Comparison of ENCODE assay signal across 8 cellular contexts in the genomic region with DNA sequence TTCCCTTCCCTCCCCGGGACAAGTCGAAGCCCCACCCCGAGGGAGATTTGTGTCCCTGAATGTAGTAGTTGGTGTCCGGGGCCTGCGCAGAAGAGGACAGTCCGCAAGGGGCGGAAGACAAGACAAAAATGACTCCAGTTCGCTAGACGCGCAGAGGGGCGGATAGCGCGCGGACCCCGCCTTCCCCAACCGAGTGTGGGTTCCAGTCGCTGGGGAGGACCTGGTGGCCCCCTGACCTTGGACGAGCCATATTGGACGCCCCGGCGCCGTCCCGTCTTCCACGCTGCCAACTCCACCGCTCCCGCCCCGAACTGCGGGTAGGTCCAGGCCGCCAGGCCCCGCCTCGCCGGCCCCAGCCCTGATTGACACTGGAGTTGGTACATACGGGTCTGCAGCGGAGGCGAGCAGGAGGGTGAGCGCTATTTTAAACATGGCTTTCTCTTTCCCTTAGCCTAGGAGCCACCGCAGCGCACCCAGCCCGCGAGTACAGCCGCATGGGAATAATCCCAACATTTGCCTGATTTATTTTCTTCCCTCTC. TPM values are rescaled to one million over a fixed set of nuclear protein-coding genes. Genes with fewer than 3 reads are reported as not detected.
A peak's percentile ranks its signal among the peaks of the same experiment; 100 is the strongest.
DNase-seq lines count a peak whose midpoint lies in the region; ATAC-seq, FAIRE-seq and TF ChIP-seq lines count a peak whose summit lies in the region.

No MANE protein-coding gene starts in this region.

- H3K4me3 ChIP-seq in kidney (ENCODE audit: low read length in 2 of 2), result peak overlapping the region; percentile 91 to 97

- intact Hi-C loops in kidney (cut with DNase I), result no loop called here

- peak; percentile 49 for DNase-seq in AG09319 (ENCODE audit: extremely low read depth, low read depth)
- peak; percentile 87 for DNase-seq in NCI-H2227 (lab: John Stamatoyannopoulos, UW; ENCODE audit: unreplicated experiment)
- peak; percentile 27 for DNase-seq in activated CD4-positive, CD25-positive, alpha-beta regulatory T cell treated with anti-CD3 and anti-CD28 coated beads, Interleukin-2, amount 50 U/mL, for 16 hours (ENCODE audit: low read depth, low spot score)
- peak; percentile 86 for DNase-seq in cerebellar cortex (ENCODE audit: low spot score)
- peak; percentile 95 for DNase-seq in kidney
- DNase-seq in stimulated activated CD4-positive, alpha-beta T cell treated with anti-CD3 and anti-CD28 coated beads, Interleukin-15, amount 100 ng/mL, for 1 hour (ENCODE audit: low read depth in 1 of 2, low spot score in 1 of 2), result peak; percentile 33 to 46

- peak overlapping the region; percentile 95 to 96 for H3K9ac ChIP-seq in kidney (ENCODE audit: low read length in 2 of 2)

- ATAC-seq in GM18909 (IDR thresholded peaks at IDR 0.05; ENCODE audit: poor library complexity, unreplicated experiment) (peak; percentile 74), HG03159 (IDR thresholded peaks at IDR 0.05; ENCODE audit: unreplicated experiment) (peak; percentile 75)

- peak overlapping the region; percentile 74 to 86 for H3K27ac ChIP-seq in kidney (ENCODE audit: low read depth in 2 of 2, low read length in 2 of 2)

- H3K36me3 ChIP-seq in kidney (ENCODE audit: control insufficient read depth in 1 of 2, insufficient read depth in 2 of 2, low read length in 2 of 2), result no peaks in the 10 kb centered on the region

- H3K9me3 ChIP-seq in kidney (ENCODE audit: control insufficient read depth in 1 of 2, low read length in 2 of 2), result no peaks in the 10 kb centered on the region

- no peak for FAIRE-seq in kidney (lab: Jason Lieb, UNC)

- TF ChIP-seq CTCF in AG09319 (IDR thresholded peaks at IDR 0.05; ENCODE audit: low read depth, low read length) (peak; percentile 37), kidney (IDR thresholded peaks at IDR 0.05; ENCODE audit: borderline replicate concordance, extremely low read depth, insufficient read depth) (peak; percentile 17)

- H3K4me1 ChIP-seq in kidney (ENCODE audit: control insufficient read depth in 1 of 2, insufficient read depth in 1 of 2, low read depth in 1 of 2, low read length in 2 of 2), result peaks cover 10 to 13% of the 10 kb centered on the region in 2 donors

RNA-seq across cellular contexts. Expression of gene HMGN3, which starts 0.8 kb away (rescaled TPM):
- 110 TPM for total RNA-seq in kidney
- polyA plus RNA-seq in kidney (ENCODE audit: insufficient read depth, low read depth, low replicate concordance), result 314 TPM

Comparison
In these comparisons a context has a peak if more than half of its experiments do, and no peak if none do; other contexts are left out.
1. Peak in every context shown above with its lines: DNase-seq, ATAC-seq, H3K4me3 ChIP-seq and H3K27ac ChIP-seq.
2. DNase-seq: peak in every context shown above with its lines; median percentile 95 in kidney; 87 in NCI-H2227; 86 in cerebellar cortex; 49 in AG09319; 40 in stimulated activated CD4-positive, alpha-beta T cell treated with anti-CD3 and anti-CD28 coated beads, Interleukin-15, amount 100 ng/mL, for 1 hour; 27 in activated CD4-positive, CD25-positive, alpha-beta regulatory T cell treated with anti-CD3 and anti-CD28 coated beads, Interleukin-2, amount 50 U/mL, for 16 hours.